ENCODE assay signal across 1 cellular context in the genomic region with DNA sequence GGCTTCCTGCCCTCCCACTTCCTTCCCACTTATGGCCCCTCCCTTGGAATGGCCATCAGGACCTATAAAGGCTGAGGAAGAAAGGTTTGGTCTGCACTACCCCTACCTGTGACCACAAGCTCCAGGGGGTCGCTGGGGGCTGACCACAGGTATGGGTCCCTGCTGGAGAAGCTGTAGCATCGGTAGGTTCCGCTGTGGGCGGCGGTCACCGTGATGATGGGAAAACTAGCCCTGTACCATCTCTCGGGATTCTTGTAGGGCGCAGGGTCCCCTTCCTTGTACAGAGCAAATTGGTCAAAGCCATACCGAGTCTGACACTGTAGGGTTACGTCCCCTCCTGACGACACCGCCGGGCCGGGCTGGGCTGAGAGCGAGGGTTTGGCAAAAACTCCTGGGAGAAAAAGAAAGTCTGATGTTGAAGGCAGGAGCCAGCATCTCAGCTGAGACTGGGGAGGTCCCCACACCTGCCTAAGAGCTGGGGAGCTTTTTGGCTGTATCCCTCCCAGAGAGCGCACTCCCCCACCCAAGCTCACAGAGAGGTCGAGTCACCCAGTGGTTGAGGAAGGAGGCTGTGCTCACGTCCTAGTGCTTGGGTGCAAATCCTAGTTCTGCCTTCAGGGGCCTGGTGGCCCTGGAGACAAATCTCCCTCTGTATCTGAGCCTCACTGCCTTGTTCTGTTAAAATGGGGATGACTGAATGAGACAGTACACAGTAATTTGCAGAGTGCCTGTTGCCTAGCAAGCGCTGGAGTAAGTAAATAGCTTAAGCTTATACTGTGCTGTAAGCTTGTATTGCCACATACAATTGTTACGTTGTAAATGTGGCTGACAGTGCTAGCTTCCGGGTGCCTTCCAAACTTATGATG.
TF ChIP-seq lines count a peak whose summit lies in the region.

No MANE protein-coding gene starts in this region.

TF ChIP-seq in K562, 482 proteins besides CTCF, POLR2A, EP300 and RAD21 (continued from another document and continues in another):
- TF ChIP-seq YY1 (IDR thresholded peaks at IDR 0.05; ENCODE audit: borderline replicate concordance in 1 of 3, control insufficient read depth in 1 of 3, extremely low read depth in 1 of 3, insufficient read depth in 3 of 3, insufficient read length in 1 of 3, insufficient replicate concordance in 2 of 3, low read depth in 1 of 3, low read length in 2 of 3), result no peak
- TF ChIP-seq ATF7 (IDR thresholded peaks at IDR 0.05), result peak; percentile 56; the same call in 1 of the 2 replicates
- no peak for TF ChIP-seq ZHX1 (conservative IDR thresholded peaks at IDR 0.05; ENCODE audit: low read length)
- no peak for TF ChIP-seq ZNF280B (CRISPR knock-in tag; IDR thresholded peaks at IDR 0.05)
- TF ChIP-seq ZNF143 (CRISPR knock-in tag; IDR thresholded peaks at IDR 0.05), result no peak
- no peak for TF ChIP-seq ZNF197 (CRISPR knock-in tag; IDR thresholded peaks at IDR 0.05; ENCODE audit: low read depth)
- no peak for TF ChIP-seq ZNF695 (CRISPR knock-in tag; IDR thresholded peaks at IDR 0.05)
- no peak for TF ChIP-seq MTF1 (CRISPR knock-in tag; IDR thresholded peaks at IDR 0.05; ENCODE audit: borderline replicate concordance)
- no peak for TF ChIP-seq TRIM28 (IDR thresholded peaks at IDR 0.05)
- no peak for TF ChIP-seq FOXP1 (CRISPR knock-in tag; IDR thresholded peaks at IDR 0.05)
- no peak for TF ChIP-seq E2F3 (CRISPR knock-in tag; IDR thresholded peaks at IDR 0.05)
- TF ChIP-seq, protein P1, sequence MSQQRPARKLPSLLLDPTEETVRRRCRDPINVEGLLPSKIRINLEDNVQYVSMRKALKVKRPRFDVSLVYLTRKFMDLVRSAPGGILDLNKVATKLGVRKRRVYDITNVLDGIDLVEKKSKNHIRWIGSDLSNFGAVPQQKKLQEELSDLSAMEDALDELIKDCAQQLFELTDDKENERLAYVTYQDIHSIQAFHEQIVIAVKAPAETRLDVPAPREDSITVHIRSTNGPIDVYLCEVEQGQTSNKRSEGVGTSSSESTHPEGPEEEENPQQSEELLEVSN (IDR thresholded peaks at IDR 0.05; ENCODE audit: borderline replicate concordance in 1 of 2, extremely low read depth in 1 of 2, insufficient read depth in 1 of 2, insufficient read length in 1 of 2, low read depth in 1 of 2, low read length in 1 of 2, poor library complexity in 1 of 2, severe bottlenecking in 1 of 2), result no peak
- TF ChIP-seq HDAC6 (IDR thresholded peaks at IDR 0.05; ENCODE audit: low read depth, low read length), result no peak
- TF ChIP-seq PML (IDR thresholded peaks at IDR 0.05; ENCODE audit: low read length), result peak; percentile 13; the same call in 1 of the 2 replicates
- no peak for TF ChIP-seq ZC3H8 (IDR thresholded peaks at IDR 0.05)
- TF ChIP-seq, protein P2, sequence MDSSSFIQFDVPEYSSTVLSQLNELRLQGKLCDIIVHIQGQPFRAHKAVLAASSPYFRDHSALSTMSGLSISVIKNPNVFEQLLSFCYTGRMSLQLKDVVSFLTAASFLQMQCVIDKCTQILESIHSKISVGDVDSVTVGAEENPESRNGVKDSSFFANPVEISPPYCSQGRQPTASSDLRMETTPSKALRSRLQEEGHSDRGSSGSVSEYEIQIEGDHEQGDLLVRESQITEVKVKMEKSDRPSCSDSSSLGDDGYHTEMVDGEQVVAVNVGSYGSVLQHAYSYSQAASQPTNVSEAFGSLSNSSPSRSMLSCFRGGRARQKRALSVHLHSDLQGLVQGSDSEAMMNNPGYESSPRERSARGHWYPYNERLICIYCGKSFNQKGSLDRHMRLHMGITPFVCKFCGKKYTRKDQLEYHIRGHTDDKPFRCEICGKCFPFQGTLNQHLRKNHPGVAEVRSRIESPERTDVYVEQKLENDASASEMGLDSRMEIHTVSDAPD (CRISPR knock-in tag; IDR thresholded peaks at IDR 0.05), result no peak
- no peak for TF ChIP-seq ZBTB12 (CRISPR knock-in tag; IDR thresholded peaks at IDR 0.05)
- TF ChIP-seq SMAD3 (CRISPR knock-in tag; conservative IDR thresholded peaks at IDR 0.05), result no peak
- TF ChIP-seq NUFIP1 (IDR thresholded peaks at IDR 0.05; ENCODE audit: partially characterized antibody), result no peak
- TF ChIP-seq XRCC3 (IDR thresholded peaks at IDR 0.05), result no peak
- no peak for TF ChIP-seq SRSF9 (IDR thresholded peaks at IDR 0.05; ENCODE audit: borderline replicate concordance, low read depth, low read length)
- TF ChIP-seq, protein P3, sequence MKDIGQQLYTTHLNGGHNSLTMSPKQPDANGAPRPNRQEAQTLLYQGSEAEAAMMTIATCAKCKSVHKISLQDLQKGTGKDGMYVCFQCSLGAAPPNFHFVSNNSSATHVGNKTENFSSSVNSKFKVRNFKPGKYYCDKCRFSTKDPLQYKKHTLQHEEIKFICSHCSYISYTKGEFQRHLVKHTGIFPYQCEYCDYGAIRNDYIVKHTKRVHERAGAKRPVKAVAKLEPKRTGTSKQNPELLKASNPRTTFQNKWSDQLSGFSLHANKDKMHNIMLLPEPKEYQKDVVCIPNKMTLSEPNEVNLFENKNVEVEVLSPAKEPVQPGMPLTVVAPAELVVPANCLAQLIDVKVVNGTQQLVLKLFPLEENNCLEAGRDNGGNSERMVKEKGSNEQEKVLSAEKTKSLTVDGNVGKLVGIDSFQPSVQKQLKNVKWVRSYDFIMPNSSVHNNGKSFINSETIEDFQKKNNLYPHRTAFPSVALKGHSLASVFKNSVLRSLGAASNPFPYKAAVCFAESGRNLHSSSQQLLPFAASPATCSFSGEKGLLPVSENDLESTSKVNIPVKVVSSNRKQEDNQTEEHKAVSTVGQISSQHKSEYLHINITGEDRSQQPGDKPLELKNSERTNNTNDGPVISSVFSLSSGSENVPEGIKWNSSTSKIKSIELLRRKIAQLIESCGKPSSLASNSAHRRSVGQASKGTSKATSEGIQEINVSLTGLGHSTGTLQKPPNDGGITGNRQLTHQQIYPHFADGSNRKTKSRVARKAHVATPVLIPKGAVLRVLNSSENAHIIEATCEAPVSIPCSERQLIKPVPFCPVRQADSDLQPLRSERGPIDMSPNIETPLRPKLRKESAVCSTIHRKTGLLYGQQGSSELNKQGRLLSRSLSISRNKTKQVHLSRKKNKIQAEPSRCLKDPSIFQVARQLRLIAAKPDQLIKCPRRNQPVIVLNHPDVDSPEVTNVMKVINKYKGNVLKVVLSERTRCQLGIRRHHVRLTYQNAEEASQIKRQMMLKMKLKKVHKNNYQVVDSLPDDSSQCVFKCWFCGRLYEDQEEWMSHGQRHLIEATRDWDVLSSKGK (CRISPR knock-in tag; IDR thresholded peaks at IDR 0.05), result no peak
- TF ChIP-seq POLR2G (IDR thresholded peaks at IDR 0.05; ENCODE audit: low read depth, low read length), result peak; percentile 72
- TF ChIP-seq TARDBP (IDR thresholded peaks at IDR 0.05), result no peak
- no peak for TF ChIP-seq KLF1 (tag; IDR thresholded peaks at IDR 0.05)
- no peak for TF ChIP-seq ZSCAN32 (CRISPR knock-in tag; IDR thresholded peaks at IDR 0.05)
- TF ChIP-seq POLR3A (IDR thresholded peaks at IDR 0.05; ENCODE audit: borderline replicate concordance, extremely low read depth, insufficient read depth, insufficient read length), result no peak
- TF ChIP-seq, protein P4, sequence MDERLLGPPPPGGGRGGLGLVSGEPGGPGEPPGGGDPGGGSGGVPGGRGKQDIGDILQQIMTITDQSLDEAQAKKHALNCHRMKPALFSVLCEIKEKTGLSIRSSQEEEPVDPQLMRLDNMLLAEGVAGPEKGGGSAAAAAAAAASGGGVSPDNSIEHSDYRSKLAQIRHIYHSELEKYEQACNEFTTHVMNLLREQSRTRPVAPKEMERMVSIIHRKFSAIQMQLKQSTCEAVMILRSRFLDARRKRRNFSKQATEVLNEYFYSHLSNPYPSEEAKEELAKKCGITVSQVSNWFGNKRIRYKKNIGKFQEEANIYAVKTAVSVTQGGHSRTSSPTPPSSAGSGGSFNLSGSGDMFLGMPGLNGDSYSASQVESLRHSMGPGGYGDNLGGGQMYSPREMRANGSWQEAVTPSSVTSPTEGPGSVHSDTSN (CRISPR knock-in tag; IDR thresholded peaks at IDR 0.05; ENCODE audit: low read depth), result no peak
- TF ChIP-seq, protein P4 (tag; conservative IDR thresholded peaks at IDR 0.05; ENCODE audit: low read depth), result no peak
- TF ChIP-seq EZH2 (IDR thresholded peaks at IDR 0.05; ENCODE audit: borderline replicate concordance, low read depth, low read length), result no peak
- TF ChIP-seq ZFP91 (CRISPR knock-in tag; IDR thresholded peaks at IDR 0.05), result no peak
- TF ChIP-seq ZNF12 (CRISPR knock-in tag; IDR thresholded peaks at IDR 0.05), result no peak
- TF ChIP-seq CAMTA2 (CRISPR knock-in tag; conservative IDR thresholded peaks at IDR 0.05), result no peak
- no peak for TF ChIP-seq CREB3 (tag; conservative IDR thresholded peaks at IDR 0.05; ENCODE audit: low read depth)
